22 cellular contexts compared by ENCODE assay signal in the genomic region with DNA sequence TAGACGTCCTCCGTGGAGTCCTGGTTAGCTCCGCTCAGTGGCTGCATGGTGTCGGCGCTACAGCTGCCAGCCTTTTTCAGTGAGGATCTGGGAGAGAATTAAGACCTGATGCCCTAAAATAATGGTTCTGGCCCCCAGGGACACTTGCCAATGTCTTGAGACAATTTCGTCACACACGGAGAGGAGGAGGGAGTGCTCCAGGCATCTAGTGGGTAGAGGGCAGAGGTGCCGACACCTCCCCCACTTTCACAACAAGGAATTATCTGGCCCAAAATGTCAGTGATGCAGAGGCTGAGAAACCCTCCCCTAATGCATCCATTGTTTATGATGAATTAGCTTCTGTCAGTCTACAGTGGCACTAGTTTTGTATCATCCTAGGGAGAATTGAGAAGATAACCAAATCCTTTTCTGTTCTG.
"Had no signal": no experiment of that assay in that cellular context is flagged by ENCODE, and none has a peak within 500 bp of the region (broad histone marks: within the 10 kb centered on the region; RNA-seq: fewer than 3 reads in every experiment).

No MANE protein-coding gene starts in this region.

- H3K27ac ChIP-seq: esophagus muscularis mucosa, lower lobe of right lung, prostate gland, right atrium auricular region, thoracic aorta, upper lobe of left lung had no signal

- H3K4me1 Mint-ChIP-seq: activated CD4-positive, alpha-beta T cell treated with anti-CD3 and anti-CD28 coated beads for 36 hours; activated naive CD4-positive, alpha-beta T cell treated with anti-CD3 and anti-CD28 coated beads, Interleukin-2, amount 10 ng/mL, durations not matched to agents 7 days and 5 days; activated naive CD8-positive, alpha-beta T cell treated with anti-CD3 and anti-CD28 coated beads, Interleukin-2, amount 50 U/mL, for 24 hours; mesothelial cell of epicardium; nephron; WTC11 had no signal

- H3K27ac Mint-ChIP-seq: activated CD4-positive, alpha-beta T cell treated with anti-CD3 and anti-CD28 coated beads for 36 hours; activated CD8-positive, alpha-beta T cell treated with anti-CD3 and anti-CD28 coated beads for 36 hours; activated naive CD4-positive, alpha-beta T cell treated with anti-CD3 and anti-CD28 coated beads, Interleukin-2, amount 10 ng/mL, durations not matched to agents 7 days and 5 days; activated naive CD8-positive, alpha-beta T cell treated with anti-CD3 and anti-CD28 coated beads, Interleukin-2, amount 50 U/mL, for 24 hours; mesothelial cell of epicardium; nephron; stimulated activated naive CD8-positive, alpha-beta T cell treated with anti-CD3 and anti-CD28 coated beads, Interleukin-15, Interleukin-2, amounts not matched to agents 100 ng/mL and 50 ng/mL, for 24 hours; WTC11 had no signal

- DNase-seq: activated CD4-positive, alpha-beta T cell treated with anti-CD3 and anti-CD28 coated beads for 36 hours; activated CD8-positive, alpha-beta T cell treated with anti-CD3 and anti-CD28 coated beads for 36 hours; activated effector memory CD4-positive, alpha-beta T cell treated with Interleukin-2 at 50 U/mL for 16 hours; activated naive CD4-positive, alpha-beta T cell treated with anti-CD3 and anti-CD28 coated beads, Interleukin-2, amount 10 ng/mL, durations not matched to agents 7 days and 5 days; activated naive CD8-positive, alpha-beta T cell treated with anti-CD3 and anti-CD28 coated beads, Interleukin-2, amount 50 U/mL, for 24 hours; activated T-cell treated with anti-CD3 and anti-CD28 coated beads, Interleukin-2, amount 50 U/mL, for 1 hour; aorta; cerebellar nuclear complex; cortex of kidney; effector CD8-positive, alpha-beta T cell; left colon; lower lobe of right lung; occipital lobe; upper lobe of left lung had no signal

- H3K9me3 Mint-ChIP-seq: activated CD8-positive, alpha-beta T cell treated with anti-CD3 and anti-CD28 coated beads for 36 hours; activated naive CD4-positive, alpha-beta T cell treated with anti-CD3 and anti-CD28 coated beads, Interleukin-2, amount 10 ng/mL, durations not matched to agents 7 days and 5 days; activated naive CD8-positive, alpha-beta T cell treated with anti-CD3 and anti-CD28 coated beads, Interleukin-2, amount 50 U/mL, for 24 hours; mesothelial cell of epicardium; nephron; stimulated activated naive CD8-positive, alpha-beta T cell treated with anti-CD3 and anti-CD28 coated beads, Interleukin-15, Interleukin-2, amounts not matched to agents 100 ng/mL and 50 ng/mL, for 24 hours; WTC11 had no signal

- H3K4me3 Mint-ChIP-seq: activated CD4-positive, alpha-beta T cell treated with anti-CD3 and anti-CD28 coated beads for 36 hours; activated CD8-positive, alpha-beta T cell treated with anti-CD3 and anti-CD28 coated beads for 36 hours; activated naive CD4-positive, alpha-beta T cell treated with anti-CD3 and anti-CD28 coated beads, Interleukin-2, amount 10 ng/mL, durations not matched to agents 7 days and 5 days; activated naive CD8-positive, alpha-beta T cell treated with anti-CD3 and anti-CD28 coated beads, Interleukin-2, amount 50 U/mL, for 24 hours; mesothelial cell of epicardium; nephron; stimulated activated naive CD8-positive, alpha-beta T cell treated with anti-CD3 and anti-CD28 coated beads, Interleukin-15, Interleukin-2, amounts not matched to agents 100 ng/mL and 50 ng/mL, for 24 hours; WTC11 had no signal

- H3K27me3 Mint-ChIP-seq: activated CD4-positive, alpha-beta T cell treated with anti-CD3 and anti-CD28 coated beads for 36 hours; activated CD8-positive, alpha-beta T cell treated with anti-CD3 and anti-CD28 coated beads for 36 hours; activated naive CD4-positive, alpha-beta T cell treated with anti-CD3 and anti-CD28 coated beads, Interleukin-2, amount 10 ng/mL, durations not matched to agents 7 days and 5 days; activated naive CD8-positive, alpha-beta T cell treated with anti-CD3 and anti-CD28 coated beads, Interleukin-2, amount 50 U/mL, for 24 hours; stimulated activated naive CD8-positive, alpha-beta T cell treated with anti-CD3 and anti-CD28 coated beads, Interleukin-15, Interleukin-2, amounts not matched to agents 100 ng/mL and 50 ng/mL, for 24 hours had no signal
